In the genomic region with DNA sequence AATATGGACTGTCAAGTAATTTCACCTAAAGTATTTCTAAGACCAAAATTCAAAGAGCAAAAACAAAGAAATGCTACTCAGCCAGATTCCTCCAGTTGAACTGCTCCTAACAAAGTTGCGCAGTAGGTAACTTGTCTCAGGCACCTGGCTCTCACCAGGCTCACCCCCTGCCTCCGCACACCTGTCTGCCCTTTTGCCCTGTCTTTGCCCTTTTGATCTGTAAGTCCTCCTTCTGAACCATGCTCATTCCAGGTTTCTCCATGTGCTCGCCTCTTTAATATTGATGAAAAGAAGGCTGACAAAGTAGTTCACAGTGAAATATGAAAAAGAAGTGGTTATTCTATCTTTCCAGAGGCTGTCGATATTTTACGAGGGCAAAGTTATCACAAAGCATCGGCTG, we compare ENCODE assay signal across 23 cellular contexts.
A peak's percentile ranks its signal among the peaks of the same experiment; 100 is the strongest.
DNase-seq lines count a peak whose midpoint lies in the region; ATAC-seq and TF ChIP-seq lines count a peak whose summit lies in the region.
"Had no signal": no experiment of that assay in that cellular context is flagged by ENCODE, and none has a peak within 500 bp of the region (broad histone marks: within the 10 kb centered on the region; RNA-seq: fewer than 3 reads in every experiment).

No MANE protein-coding gene starts in this region.

- no peaks in the 10 kb centered on the region for H4K20me1 ChIP-seq in mammary epithelial cell (ENCODE audit: insufficient read depth, low read length)

- DNase-seq in mammary epithelial cell (no peak), MCF 10A (ENCODE audit: unreplicated experiment) (no peak), RPMI8226 (peak; percentile 84), NCI-H2107 (lab: John Stamatoyannopoulos, UW) (no peak), GM13977 (ENCODE audit: low spot score) (no peak), mucosa of descending colon (no peak)
- DNase-seq: Calu3, DMS79 treated with DMSO at 0.1 percent for 48 hours, GF-D8, H9, KBM-7, NCI-H1092 treated with DMSO at 0.1 percent for 48 hours, NCI-H1436 treated with DMSO at 0.1 percent for 48 hours, NCI-H187 treated with DMSO at 0.1 percent for 48 hours, NCI-H524, NCI-H748 treated with DMSO at 0.1 percent for 48 hours, PC-3, Right ventricle myocardium superior had no signal

- no peaks in the 10 kb centered on the region for H3K9me3 ChIP-seq in mammary epithelial cell (replicated peaks; ENCODE audit: insufficient read depth, low read length)
- H3K9me3 ChIP-seq in mucosa of descending colon, result no peaks in the 10 kb centered on the region
- H3K9me3 ChIP-seq: SJSA1 had no signal

- H3K36me3 Mint-ChIP-seq in MCF 10A (ENCODE audit: insufficient read depth, unreplicated experiment), result no peaks in the 10 kb centered on the region

- H3K27me3 ChIP-seq in mammary epithelial cell (ENCODE audit: insufficient read depth, low read length) (no peaks in the 10 kb centered on the region), rectal smooth muscle tissue (ENCODE audit: control insufficient read depth, insufficient read depth, low read length) (no peaks in the 10 kb centered on the region)
- H3K27me3 ChIP-seq: SJSA1 had no signal

- dilution Hi-C loops in mammary epithelial cell (cut with HindIII; ENCODE audit: low sequenced_read_pairs), result no loop called here

- H3K4me2 ChIP-seq in mammary epithelial cell (ENCODE audit: insufficient read depth, low read depth, low read length), result no peak overlapping the region

- H2AFZ ChIP-seq in mammary epithelial cell (ENCODE audit: low read depth, low read length), result peak overlapping the region; percentile 13
- H2AFZ ChIP-seq: GM23248 had no signal

- in situ Hi-C loops in mammary epithelial cell (cut with MboI; ENCODE audit: low sequenced_read_pairs in 2 of 2) (no loop called here), GM13977 (cut with MboI; ENCODE audit: low pct_unique_long_range_greater_than_20kb, low sequenced_read_pairs, unreplicated experiment) (no loop called here)

- intact Hi-C loops in mammary epithelial cell (cut with micrococcal nuclease), result no loop called here
- intact Hi-C loops in MCF 10A (cut with micrococcal nuclease), result no loop called here
- intact Hi-C loops in mucosa of descending colon (cut with DNase I, micrococcal nuclease), result no loop called here

- H3K4me3 Mint-ChIP-seq in MCF 10A (ENCODE audit: unreplicated experiment), result no peak overlapping the region
- H3K4me3 Mint-ChIP-seq: B cell, H9 had no signal

- H3K27ac ChIP-seq in mammary epithelial cell (ENCODE audit: insufficient read depth, low read depth, low read length) (no peak overlapping the region), rectal smooth muscle tissue (ENCODE audit: low read depth, low read length) (peak overlapping the region; percentile 42)
- H3K27ac ChIP-seq: 22Rv1, GM23248, SJSA1 had no signal

- no peak for ATAC-seq in mucosa of descending colon
- ATAC-seq: PC-3 had no signal

- 47% methylated on average over 6 of the region's 6 CpGs for WGBS in mammary epithelial cell (ENCODE audit: low coverage, missing lambda C conversion rate)

- no peak overlapping the region for H3K27ac Mint-ChIP-seq in MCF 10A (ENCODE audit: low read depth, unreplicated experiment)
- H3K27ac Mint-ChIP-seq: B cell, H9 had no signal

- H3K9ac ChIP-seq in mammary epithelial cell (ENCODE audit: insufficient read depth, low read length) (no peak overlapping the region), rectal smooth muscle tissue (ENCODE audit: low read length) (no peak overlapping the region)
- H3K9ac ChIP-seq: GM23248 had no signal

- TF ChIP-seq CTCF in mammary epithelial cell (conservative IDR thresholded peaks at IDR 0.05 in 1 of 2, IDR thresholded peaks at IDR 0.05 in 1 of 2; ENCODE audit: extremely low read depth in 1 of 2, insufficient read depth in 1 of 2, low read depth in 1 of 2, low read length in 2 of 2), result no peak
- TF ChIP-seq CTCF in MCF 10A (IDR thresholded peaks at IDR 0.05; ENCODE audit: unreplicated experiment), result no peak
- TF ChIP-seq CTCF in GM13977 (IDR thresholded peaks at IDR 0.05; ENCODE audit: extremely low read depth, insufficient read depth, missing control alignments), result no peak
- TF ChIP-seq CTCF in mucosa of descending colon (IDR thresholded peaks at IDR 0.05), result no peak

- H3K79me2 ChIP-seq in mammary epithelial cell (ENCODE audit: insufficient read depth, low read length), result no peaks in the 10 kb centered on the region

- H3K4me1 ChIP-seq in mammary epithelial cell (ENCODE audit: insufficient read depth, low read length) (peaks cover 9% of the 10 kb centered on the region), rectal smooth muscle tissue (ENCODE audit: control insufficient read depth, insufficient read depth, low read length) (peaks cover 14% of the 10 kb centered on the region), mucosa of descending colon (ENCODE audit: low read depth) (no peaks in the 10 kb centered on the region)

- H3K36me3 ChIP-seq in mammary epithelial cell (ENCODE audit: insufficient read depth, low read length) (no peaks in the 10 kb centered on the region), rectal smooth muscle tissue (ENCODE audit: control insufficient read depth, insufficient read depth, low read length) (no peaks in the 10 kb centered on the region), mucosa of descending colon (ENCODE audit: low read depth) (no peaks in the 10 kb centered on the region)
- H3K36me3 ChIP-seq: SJSA1 had no signal

- H3K4me1 Mint-ChIP-seq in MCF 10A (ENCODE audit: insufficient read depth, unreplicated experiment), result no peaks in the 10 kb centered on the region
- H3K4me1 Mint-ChIP-seq: B cell had no signal

- H3K27me3 Mint-ChIP-seq in MCF 10A (ENCODE audit: insufficient read depth, unreplicated experiment), result no peaks in the 10 kb centered on the region

- POLR2A ChIA-PET in MCF 10A (lab: Yijun Ruan, JAX), result interaction anchor here (1.1 kb wide), 1 partner anchor 14 kb away, joined by 3 read pairs; no protein-coding TSS in a partner anchor

- H3K4me3 ChIP-seq in mammary epithelial cell (replicated peaks in 1 of 3; ENCODE audit: insufficient read depth in 1 of 3, low read depth in 2 of 3, low read length in 3 of 3) (no peak overlapping the region), rectal smooth muscle tissue (ENCODE audit: low read length) (no peak overlapping the region), mucosa of descending colon (no peak overlapping the region)
- H3K4me3 ChIP-seq: GM23248, SJSA1 had no signal

- CTCF ChIA-PET in mammary epithelial cell (lab: Charles Lee; ENCODE audit: low non-redundant PET), result no interaction called here
- CTCF ChIA-PET in MCF 10A (lab: Yijun Ruan, JAX), result no interaction called here

- BruUV-seq in mammary epithelial cell (replicated peaks; lab: Mats Ljungman, UMichigan), result no TSS peak
- no TSS peak for BruUV-seq in MCF 10A (replicated peaks; lab: Mats Ljungman, UMichigan)

- H3K9me3 Mint-ChIP-seq in MCF 10A (ENCODE audit: unreplicated experiment), result no peaks in the 10 kb centered on the region
